In genomic region chr16:81261049-81261648, GRCh38 we compare ENCODE assay signal across 11 cellular contexts. TPM values are rescaled to one million over a fixed set of nuclear protein-coding genes. Genes with fewer than 3 reads are reported as not detected.
DNase-seq lines count a peak whose midpoint lies in the region; ATAC-seq and TF ChIP-seq lines count a peak whose summit lies in the region.
"Had no signal": no experiment of that assay in that cellular context is flagged by ENCODE, and none has a peak within 500 bp of the region (broad histone marks: within the 10 kb centered on the region; RNA-seq: fewer than 3 reads in every experiment).

No MANE protein-coding gene starts in this region.

- peak; percentile 67 for TF ChIP-seq CTCF in DND-41 (IDR thresholded peaks at IDR 0.05; ENCODE audit: borderline replicate concordance, extremely low read depth, low read length, poor library complexity, severe bottlenecking)
- TF ChIP-seq CTCF in astrocyte of the cerebellum (IDR thresholded peaks at IDR 0.05; ENCODE audit: low read depth, low read length, missing control alignments): peak; percentile 57

- intact Hi-C loops in naive thymus-derived CD4-positive, alpha-beta T cell (cut with micrococcal nuclease): loop anchor here (1.0 to 5.0 kb wide), 4 partner anchors 53 to 477 kb away; partner anchors contain the start of gene GAN (in 1 of the 2)
- intact Hi-C loops in Right ventricle myocardium inferior (cut with DNase I): loop anchor here (10.0 kb wide), 1 partner anchor 54 kb away; the partner anchor contains the start of gene GAN

- H3K9me3 ChIP-seq in DND-41 (ENCODE audit: insufficient read depth, low read length, severe bottlenecking): no peaks in the 10 kb centered on the region
- no peaks in the 10 kb centered on the region for H3K9me3 ChIP-seq in naive thymus-derived CD4-positive, alpha-beta T cell (ENCODE audit: control insufficient read depth in 2 of 3, low read length in 3 of 3)

- H3K79me2 ChIP-seq in DND-41 (ENCODE audit: insufficient read depth, low read length): no peaks in the 10 kb centered on the region

- H4K20me1 ChIP-seq in DND-41 (ENCODE audit: insufficient read depth, low read length): 0 out of 2 replicates have a peak, but pooled peaks cover 2% of the 10 kb centered on the region

- H3K36me3 Mint-ChIP-seq in naive thymus-derived CD4-positive, alpha-beta T cell: no peaks in the 10 kb centered on the region
- H3K36me3 Mint-ChIP-seq: IgD-negative memory B cell had no signal

- CTCF ChIA-PET in naive thymus-derived CD4-positive, alpha-beta T cell (lab: Charles Lee): interaction anchor here (0.6 to 0.9 kb wide), 3 partner anchors 64 to 495 kb away, joined by 3 to 7 read pairs (median 5); no protein-coding TSS in a partner anchor

- peaks cover 0 to 11% (median 5%) of the 10 kb centered on the region in 5 donors for H3K27me3 Mint-ChIP-seq in naive thymus-derived CD4-positive, alpha-beta T cell

- no peak overlapping the region for H3K4me3 Mint-ChIP-seq in naive thymus-derived CD4-positive, alpha-beta T cell
- H3K4me3 Mint-ChIP-seq: IgD-negative memory B cell had no signal

- no peaks in the 10 kb centered on the region for H3K27me3 ChIP-seq in DND-41 (ENCODE audit: insufficient read depth, low read length, poor library complexity)
- no peaks in the 10 kb centered on the region for H3K27me3 ChIP-seq in naive thymus-derived CD4-positive, alpha-beta T cell (ENCODE audit: control insufficient read depth in 2 of 2, insufficient read depth in 2 of 2, low read length in 2 of 2)

- H3K4me2 ChIP-seq in DND-41 (ENCODE audit: insufficient read depth, low read length): no peak overlapping the region

- in situ Hi-C loops in astrocyte of the cerebellum (cut with HindIII; ENCODE audit: low sequenced_read_pairs): no loop called here

- H3K27ac ChIP-seq in DND-41 (ENCODE audit: low read length): no peak overlapping the region
- H3K27ac ChIP-seq in naive thymus-derived CD4-positive, alpha-beta T cell (ENCODE audit: low read depth, low read length): no peak overlapping the region

- H3K36me3 ChIP-seq in DND-41 (ENCODE audit: insufficient read depth, low read length): no peaks in the 10 kb centered on the region
- no peaks in the 10 kb centered on the region for H3K36me3 ChIP-seq in naive thymus-derived CD4-positive, alpha-beta T cell (ENCODE audit: control insufficient read depth in 2 of 3, insufficient read depth in 3 of 3, low read length in 3 of 3)

- H3K9ac ChIP-seq in DND-41 (ENCODE audit: low read depth, low read length): no peak overlapping the region

- no peak overlapping the region for H3K27ac Mint-ChIP-seq in naive thymus-derived CD4-positive, alpha-beta T cell
- H3K27ac Mint-ChIP-seq: IgD-negative memory B cell had no signal

- H3K4me1 Mint-ChIP-seq in naive thymus-derived CD4-positive, alpha-beta T cell: peaks cover 0 to 4% (median 0%) of the 10 kb centered on the region in 7 donors
- H3K4me1 Mint-ChIP-seq: IgD-negative memory B cell had no signal

- H3K4me3 ChIP-seq in DND-41 (ENCODE audit: low read depth in 1 of 2, low read length in 2 of 2) (no peak overlapping the region), astrocyte of the cerebellum (ENCODE audit: low read depth, low read length) (no peak overlapping the region)
- H3K4me3 ChIP-seq in naive thymus-derived CD4-positive, alpha-beta T cell (ENCODE audit: low read length): no peak overlapping the region

- 0 out of 3 replicates have a peak, but pooled peaks have one; percentile 39 for ATAC-seq in DND-41 (ENCODE audit: insufficient read depth, low read depth)
- peak; percentile 31 for ATAC-seq in naive thymus-derived CD4-positive, alpha-beta T cell
- no peak for ATAC-seq in HG03378 (IDR thresholded peaks at IDR 0.05; ENCODE audit: unreplicated experiment)
- ATAC-seq in HG02571 (IDR thresholded peaks at IDR 0.05; ENCODE audit: unreplicated experiment): no peak
- ATAC-seq in Right ventricle myocardium inferior: no peak

- peak; percentile 16 for DNase-seq in DND-41
- DNase-seq in NAMALWA (ENCODE audit: low spot score): peak; percentile 55
- no peak for DNase-seq in astrocyte of the cerebellum (ENCODE audit: low read depth)
- DNase-seq in naive thymus-derived CD4-positive, alpha-beta T cell: peak in 4 of 9 donors; percentile 2 to 16 (median 6)
- DNase-seq in SIG-M5 treated with dmso at 0.1 percent for 504 hours (lab: John Stamatoyannopoulos, UW; ENCODE audit: unreplicated experiment): no peak
- DNase-seq in Right ventricle myocardium inferior (ENCODE audit: missing footprints): no peak

- POLR2A ChIA-PET in naive thymus-derived CD4-positive, alpha-beta T cell (lab: Charles Lee): no interaction called here

- no peak overlapping the region for H2AFZ ChIP-seq in DND-41 (ENCODE audit: low read depth, low read length)

- peaks cover 0 to 6% (median 0%) of the 10 kb centered on the region in 11 donors for H3K9me3 Mint-ChIP-seq in naive thymus-derived CD4-positive, alpha-beta T cell

- no peaks in the 10 kb centered on the region for H3K4me1 ChIP-seq in DND-41 (ENCODE audit: insufficient read depth, low read length)
- H3K4me1 ChIP-seq in naive thymus-derived CD4-positive, alpha-beta T cell (ENCODE audit: control insufficient read depth in 2 of 2, insufficient read depth in 2 of 2, low read length in 2 of 2): no peaks in the 10 kb centered on the region

RNA-seq across cellular contexts. Expression of gene BCO1, which starts 22.7 kb away (rescaled TPM):
- not detected for total RNA-seq in naive thymus-derived CD4-positive, alpha-beta T cell
- not detected for polyA plus RNA-seq in naive thymus-derived CD4-positive, alpha-beta T cell
- total RNA-seq in Right ventricle myocardium inferior: not detected
- total RNA-seq: glomerular endothelial cell, temporal lobe had no signal
- polyA plus RNA-seq: IgD-negative memory B cell had no signal

RNA-seq across cellular contexts. Expression of gene GAN, which starts 53.6 kb away (rescaled TPM):
- total RNA-seq in naive thymus-derived CD4-positive, alpha-beta T cell: 10 to 100 TPM in 1 of 5 experiments, 1 to 10 TPM in 4; 5.1 to 11.3 (median 7.9) TPM
- 1 to 10 TPM; 2.3 to 2.4 TPM for polyA plus RNA-seq in naive thymus-derived CD4-positive, alpha-beta T cell
- 8.5 TPM for total RNA-seq in Right ventricle myocardium inferior

Comparison
In these comparisons a context has a peak if more than half of its experiments do, and no peak if none do; other contexts are left out.
1. ATAC-seq: peak in DND-41 (single experiment) and naive thymus-derived CD4-positive, alpha-beta T cell (single experiment); none in HG03378 (single experiment), HG02571 (single experiment) and Right ventricle myocardium inferior (single experiment).
2. DNase-seq: peak in DND-41 (single experiment) and NAMALWA (single experiment); none in astrocyte of the cerebellum (single experiment), SIG-M5 treated with dmso at 0.1 percent for 504 hours (single experiment) and Right ventricle myocardium inferior (single experiment).